ENCODE assay signal across 1 cellular context in the genomic region with DNA sequence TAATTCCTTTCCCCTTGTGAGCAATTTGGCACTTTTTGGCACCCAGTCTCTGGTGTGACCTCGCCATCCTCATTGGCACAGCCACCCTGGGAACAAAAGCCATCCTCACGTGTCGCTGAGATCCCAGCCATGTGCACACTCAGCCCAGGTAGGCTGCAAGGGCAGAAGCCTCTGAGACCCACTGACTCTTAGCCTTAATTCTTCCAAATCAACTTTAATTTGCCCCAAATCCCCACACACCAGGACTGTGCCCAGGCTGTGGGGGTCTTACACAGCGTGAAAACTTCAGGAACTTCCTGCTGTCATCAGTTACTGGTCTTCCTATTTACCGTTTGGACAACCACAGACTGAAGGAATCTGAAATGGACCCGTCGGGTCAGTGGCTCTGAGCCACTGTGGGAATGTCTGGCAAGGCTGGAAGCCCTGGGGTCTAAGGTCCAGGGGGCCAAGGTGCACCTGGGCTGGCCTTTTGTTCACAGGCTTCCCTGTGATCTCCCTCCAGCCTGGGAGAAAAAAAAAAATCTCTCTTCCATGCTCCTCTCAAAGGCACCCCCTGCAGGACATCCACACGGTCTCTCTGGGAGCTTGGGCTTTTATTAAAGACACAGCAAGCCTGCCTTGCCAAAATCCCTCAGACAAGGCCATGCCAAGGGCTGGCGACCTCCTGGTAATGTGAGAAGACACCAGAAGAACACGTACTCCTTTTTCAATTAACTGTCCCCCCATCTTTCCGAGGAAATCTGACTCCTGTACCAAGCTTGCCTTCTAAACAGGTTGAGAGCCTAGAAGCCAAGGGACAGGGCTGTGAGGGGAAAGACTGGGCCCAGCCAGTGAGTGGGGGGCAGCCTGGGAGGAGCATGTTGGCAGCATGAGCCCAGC.
A peak's percentile ranks its signal among the peaks of the same experiment; 100 is the strongest.
TF ChIP-seq lines count a peak whose summit lies in the region.

No MANE protein-coding gene starts in this region.

TF ChIP-seq in HepG2, 621 proteins besides CTCF, POLR2A, EP300 and RAD21 (continued from another document and continues in another):
- TF ChIP-seq ZNF326 (CRISPR knock-in tag; IDR thresholded peaks at IDR 0.05; ENCODE audit: borderline replicate concordance) (no peak), MXI1 (IDR thresholded peaks at IDR 0.05; ENCODE audit: borderline replicate concordance, low read depth, low read length) (peak; percentile 59; the same call in 1 of the 3 replicates), SP5 (CRISPR knock-in tag; IDR thresholded peaks at IDR 0.05; ENCODE audit: borderline replicate concordance, low read depth) (peak; percentile 41; the same call in 1 of the 2 replicates), GFI1 (CRISPR knock-in tag; IDR thresholded peaks at IDR 0.05; ENCODE audit: borderline replicate concordance) (peak; percentile 83; the same call in 1 of the 2 replicates), ZBTB8A (CRISPR knock-in tag; IDR thresholded peaks at IDR 0.05; ENCODE audit: borderline replicate concordance, low read depth) (no peak), ZNF335 (CRISPR knock-in tag; IDR thresholded peaks at IDR 0.05) (no peak), KLF13 (CRISPR knock-in tag; IDR thresholded peaks at IDR 0.05) (0 out of 2 replicates have a peak, but pooled peaks have one; percentile 42), ZNF678 (CRISPR knock-in tag; IDR thresholded peaks at IDR 0.05) (no peak), ZNF430 (CRISPR knock-in tag; IDR thresholded peaks at IDR 0.05) (peak; percentile 38; the same call in 1 of the 2 replicates), KLF15 (CRISPR knock-in tag; IDR thresholded peaks at IDR 0.05; ENCODE audit: borderline replicate concordance) (no peak), TMF1 (CRISPR knock-in tag; IDR thresholded peaks at IDR 0.05; ENCODE audit: low read depth) (no peak), ZNF263 (CRISPR knock-in tag; IDR thresholded peaks at IDR 0.05) (no peak), ZBTB7B (CRISPR knock-in tag; IDR thresholded peaks at IDR 0.05) (peak; percentile 93), ZBTB42 (CRISPR knock-in tag; IDR thresholded peaks at IDR 0.05) (no peak), ZNF569 (CRISPR knock-in tag; IDR thresholded peaks at IDR 0.05; ENCODE audit: borderline replicate concordance) (no peak), RFXAP (CRISPR knock-in tag; IDR thresholded peaks at IDR 0.05; ENCODE audit: borderline replicate concordance) (no peak), ZNF556 (CRISPR knock-in tag; IDR thresholded peaks at IDR 0.05; ENCODE audit: borderline replicate concordance) (peak; percentile 73; the same call in 1 of the 2 replicates), CC2D1A (CRISPR knock-in tag; IDR thresholded peaks at IDR 0.05) (no peak), ZNF549 (CRISPR knock-in tag; IDR thresholded peaks at IDR 0.05) (no peak), HOXD1 (CRISPR knock-in tag; IDR thresholded peaks at IDR 0.05) (no peak), ZNF160 (CRISPR knock-in tag; IDR thresholded peaks at IDR 0.05) (no peak), ESRRA (CRISPR knock-in tag; IDR thresholded peaks at IDR 0.05; ENCODE audit: low read depth) (peak; percentile 82; the same call in 1 of the 2 replicates), RARA (CRISPR knock-in tag; IDR thresholded peaks at IDR 0.05) (peak; percentile 89), NONO (IDR thresholded peaks at IDR 0.05) (no peak), NONO (CRISPR knock-in tag; conservative IDR thresholded peaks at IDR 0.05) (peak; percentile 65; the same call in 1 of the 2 replicates), MAFK (conservative IDR thresholded peaks at IDR 0.05 in 1 of 2, IDR thresholded peaks at IDR 0.05 in 1 of 2; ENCODE audit: low read length in 2 of 2) (no peak), HDAC6 (IDR thresholded peaks at IDR 0.05; ENCODE audit: low read depth, low read length) (no peak), ZNF383 (CRISPR knock-in tag; IDR thresholded peaks at IDR 0.05; ENCODE audit: borderline replicate concordance) (no peak), ZNF619 (CRISPR knock-in tag; IDR thresholded peaks at IDR 0.05) (0 out of 2 replicates have a peak, but pooled peaks have one; percentile 91), ZZZ3 (CRISPR knock-in tag; IDR thresholded peaks at IDR 0.05; ENCODE audit: borderline replicate concordance) (peak; percentile 92; the same call in 1 of the 2 replicates), SMARCE1 (IDR thresholded peaks at IDR 0.05; ENCODE audit: borderline replicate concordance) (no peak), ZNF607 (CRISPR knock-in tag; IDR thresholded peaks at IDR 0.05; ENCODE audit: borderline replicate concordance) (no peak; the same call in 1 of the 2 replicates), ZFP36 (IDR thresholded peaks at IDR 0.05; ENCODE audit: borderline replicate concordance, low read depth, low read length, partially characterized antibody) (no peak), CREB1 (IDR thresholded peaks at IDR 0.05) (no peak), CREB1 (CRISPR knock-in tag; IDR thresholded peaks at IDR 0.05) (no peak)
- TF ChIP-seq, protein P1, sequence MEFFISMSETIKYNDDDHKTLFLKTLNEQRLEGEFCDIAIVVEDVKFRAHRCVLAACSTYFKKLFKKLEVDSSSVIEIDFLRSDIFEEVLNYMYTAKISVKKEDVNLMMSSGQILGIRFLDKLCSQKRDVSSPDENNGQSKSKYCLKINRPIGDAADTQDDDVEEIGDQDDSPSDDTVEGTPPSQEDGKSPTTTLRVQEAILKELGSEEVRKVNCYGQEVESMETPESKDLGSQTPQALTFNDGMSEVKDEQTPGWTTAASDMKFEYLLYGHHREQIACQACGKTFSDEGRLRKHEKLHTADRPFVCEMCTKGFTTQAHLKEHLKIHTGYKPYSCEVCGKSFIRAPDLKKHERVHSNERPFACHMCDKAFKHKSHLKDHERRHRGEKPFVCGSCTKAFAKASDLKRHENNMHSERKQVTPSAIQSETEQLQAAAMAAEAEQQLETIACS (CRISPR knock-in tag; IDR thresholded peaks at IDR 0.05): no peak
- TF ChIP-seq, protein P2, sequence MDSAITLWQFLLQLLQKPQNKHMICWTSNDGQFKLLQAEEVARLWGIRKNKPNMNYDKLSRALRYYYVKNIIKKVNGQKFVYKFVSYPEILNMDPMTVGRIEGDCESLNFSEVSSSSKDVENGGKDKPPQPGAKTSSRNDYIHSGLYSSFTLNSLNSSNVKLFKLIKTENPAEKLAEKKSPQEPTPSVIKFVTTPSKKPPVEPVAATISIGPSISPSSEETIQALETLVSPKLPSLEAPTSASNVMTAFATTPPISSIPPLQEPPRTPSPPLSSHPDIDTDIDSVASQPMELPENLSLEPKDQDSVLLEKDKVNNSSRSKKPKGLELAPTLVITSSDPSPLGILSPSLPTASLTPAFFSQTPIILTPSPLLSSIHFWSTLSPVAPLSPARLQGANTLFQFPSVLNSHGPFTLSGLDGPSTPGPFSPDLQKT (CRISPR knock-in tag; IDR thresholded peaks at IDR 0.05; ENCODE audit: borderline replicate concordance): no peak
- TF ChIP-seq, protein P3, sequence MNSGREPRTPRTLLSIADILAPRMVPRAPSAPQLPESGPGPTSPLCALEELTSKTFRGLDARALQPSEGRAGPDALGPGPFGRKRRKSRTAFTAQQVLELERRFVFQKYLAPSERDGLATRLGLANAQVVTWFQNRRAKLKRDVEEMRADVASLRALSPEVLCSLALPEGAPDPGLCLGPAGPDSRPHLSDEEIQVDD (CRISPR knock-in tag; IDR thresholded peaks at IDR 0.05; ENCODE audit: borderline replicate concordance): no peak
- TF ChIP-seq, protein P4, sequence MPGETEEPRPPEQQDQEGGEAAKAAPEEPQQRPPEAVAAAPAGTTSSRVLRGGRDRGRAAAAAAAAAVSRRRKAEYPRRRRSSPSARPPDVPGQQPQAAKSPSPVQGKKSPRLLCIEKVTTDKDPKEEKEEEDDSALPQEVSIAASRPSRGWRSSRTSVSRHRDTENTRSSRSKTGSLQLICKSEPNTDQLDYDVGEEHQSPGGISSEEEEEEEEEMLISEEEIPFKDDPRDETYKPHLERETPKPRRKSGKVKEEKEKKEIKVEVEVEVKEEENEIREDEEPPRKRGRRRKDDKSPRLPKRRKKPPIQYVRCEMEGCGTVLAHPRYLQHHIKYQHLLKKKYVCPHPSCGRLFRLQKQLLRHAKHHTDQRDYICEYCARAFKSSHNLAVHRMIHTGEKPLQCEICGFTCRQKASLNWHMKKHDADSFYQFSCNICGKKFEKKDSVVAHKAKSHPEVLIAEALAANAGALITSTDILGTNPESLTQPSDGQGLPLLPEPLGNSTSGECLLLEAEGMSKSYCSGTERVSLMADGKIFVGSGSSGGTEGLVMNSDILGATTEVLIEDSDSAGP (CRISPR knock-in tag; IDR thresholded peaks at IDR 0.05; ENCODE audit: borderline replicate concordance): peak; percentile 93
- TF ChIP-seq, protein P5, sequence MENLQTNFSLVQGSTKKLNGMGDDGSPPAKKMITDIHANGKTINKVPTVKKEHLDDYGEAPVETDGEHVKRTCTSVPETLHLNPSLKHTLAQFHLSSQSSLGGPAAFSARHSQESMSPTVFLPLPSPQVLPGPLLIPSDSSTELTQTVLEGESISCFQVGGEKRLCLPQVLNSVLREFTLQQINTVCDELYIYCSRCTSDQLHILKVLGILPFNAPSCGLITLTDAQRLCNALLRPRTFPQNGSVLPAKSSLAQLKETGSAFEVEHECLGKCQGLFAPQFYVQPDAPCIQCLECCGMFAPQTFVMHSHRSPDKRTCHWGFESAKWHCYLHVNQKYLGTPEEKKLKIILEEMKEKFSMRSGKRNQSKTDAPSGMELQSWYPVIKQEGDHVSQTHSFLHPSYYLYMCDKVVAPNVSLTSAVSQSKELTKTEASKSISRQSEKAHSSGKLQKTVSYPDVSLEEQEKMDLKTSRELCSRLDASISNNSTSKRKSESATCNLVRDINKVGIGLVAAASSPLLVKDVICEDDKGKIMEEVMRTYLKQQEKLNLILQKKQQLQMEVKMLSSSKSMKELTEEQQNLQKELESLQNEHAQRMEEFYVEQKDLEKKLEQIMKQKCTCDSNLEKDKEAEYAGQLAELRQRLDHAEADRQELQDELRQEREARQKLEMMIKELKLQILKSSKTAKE (CRISPR knock-in tag; IDR thresholded peaks at IDR 0.05; ENCODE audit: borderline replicate concordance): peak; percentile 81; the same call in 1 of the 2 replicates
- TF ChIP-seq, protein P6, sequence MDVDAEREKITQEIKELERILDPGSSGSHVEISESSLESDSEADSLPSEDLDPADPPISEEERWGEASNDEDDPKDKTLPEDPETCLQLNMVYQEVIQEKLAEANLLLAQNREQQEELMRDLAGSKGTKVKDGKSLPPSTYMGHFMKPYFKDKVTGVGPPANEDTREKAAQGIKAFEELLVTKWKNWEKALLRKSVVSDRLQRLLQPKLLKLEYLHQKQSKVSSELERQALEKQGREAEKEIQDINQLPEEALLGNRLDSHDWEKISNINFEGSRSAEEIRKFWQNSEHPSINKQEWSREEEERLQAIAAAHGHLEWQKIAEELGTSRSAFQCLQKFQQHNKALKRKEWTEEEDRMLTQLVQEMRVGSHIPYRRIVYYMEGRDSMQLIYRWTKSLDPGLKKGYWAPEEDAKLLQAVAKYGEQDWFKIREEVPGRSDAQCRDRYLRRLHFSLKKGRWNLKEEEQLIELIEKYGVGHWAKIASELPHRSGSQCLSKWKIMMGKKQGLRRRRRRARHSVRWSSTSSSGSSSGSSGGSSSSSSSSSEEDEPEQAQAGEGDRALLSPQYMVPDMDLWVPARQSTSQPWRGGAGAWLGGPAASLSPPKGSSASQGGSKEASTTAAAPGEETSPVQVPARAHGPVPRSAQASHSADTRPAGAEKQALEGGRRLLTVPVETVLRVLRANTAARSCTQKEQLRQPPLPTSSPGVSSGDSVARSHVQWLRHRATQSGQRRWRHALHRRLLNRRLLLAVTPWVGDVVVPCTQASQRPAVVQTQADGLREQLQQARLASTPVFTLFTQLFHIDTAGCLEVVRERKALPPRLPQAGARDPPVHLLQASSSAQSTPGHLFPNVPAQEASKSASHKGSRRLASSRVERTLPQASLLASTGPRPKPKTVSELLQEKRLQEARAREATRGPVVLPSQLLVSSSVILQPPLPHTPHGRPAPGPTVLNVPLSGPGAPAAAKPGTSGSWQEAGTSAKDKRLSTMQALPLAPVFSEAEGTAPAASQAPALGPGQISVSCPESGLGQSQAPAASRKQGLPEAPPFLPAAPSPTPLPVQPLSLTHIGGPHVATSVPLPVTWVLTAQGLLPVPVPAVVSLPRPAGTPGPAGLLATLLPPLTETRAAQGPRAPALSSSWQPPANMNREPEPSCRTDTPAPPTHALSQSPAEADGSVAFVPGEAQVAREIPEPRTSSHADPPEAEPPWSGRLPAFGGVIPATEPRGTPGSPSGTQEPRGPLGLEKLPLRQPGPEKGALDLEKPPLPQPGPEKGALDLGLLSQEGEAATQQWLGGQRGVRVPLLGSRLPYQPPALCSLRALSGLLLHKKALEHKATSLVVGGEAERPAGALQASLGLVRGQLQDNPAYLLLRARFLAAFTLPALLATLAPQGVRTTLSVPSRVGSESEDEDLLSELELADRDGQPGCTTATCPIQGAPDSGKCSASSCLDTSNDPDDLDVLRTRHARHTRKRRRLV (CRISPR knock-in tag; IDR thresholded peaks at IDR 0.05): no peak
- TF ChIP-seq, protein P7, sequence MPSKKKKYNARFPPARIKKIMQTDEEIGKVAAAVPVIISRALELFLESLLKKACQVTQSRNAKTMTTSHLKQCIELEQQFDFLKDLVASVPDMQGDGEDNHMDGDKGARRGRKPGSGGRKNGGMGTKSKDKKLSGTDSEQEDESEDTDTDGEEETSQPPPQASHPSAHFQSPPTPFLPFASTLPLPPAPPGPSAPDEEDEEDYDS (CRISPR knock-in tag; IDR thresholded peaks at IDR 0.05): peak; percentile 33; the same call in 1 of the 2 replicates
- TF ChIP-seq, protein P8, sequence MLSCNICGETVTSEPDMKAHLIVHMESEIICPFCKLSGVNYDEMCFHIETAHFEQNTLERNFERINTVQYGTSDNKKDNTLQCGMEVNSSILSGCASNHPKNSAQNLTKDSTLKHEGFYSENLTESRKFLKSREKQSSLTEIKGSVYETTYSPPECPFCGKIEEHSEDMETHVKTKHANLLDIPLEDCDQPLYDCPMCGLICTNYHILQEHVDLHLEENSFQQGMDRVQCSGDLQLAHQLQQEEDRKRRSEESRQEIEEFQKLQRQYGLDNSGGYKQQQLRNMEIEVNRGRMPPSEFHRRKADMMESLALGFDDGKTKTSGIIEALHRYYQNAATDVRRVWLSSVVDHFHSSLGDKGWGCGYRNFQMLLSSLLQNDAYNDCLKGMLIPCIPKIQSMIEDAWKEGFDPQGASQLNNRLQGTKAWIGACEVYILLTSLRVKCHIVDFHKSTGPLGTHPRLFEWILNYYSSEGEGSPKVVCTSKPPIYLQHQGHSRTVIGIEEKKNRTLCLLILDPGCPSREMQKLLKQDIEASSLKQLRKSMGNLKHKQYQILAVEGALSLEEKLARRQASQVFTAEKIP (CRISPR knock-in tag; IDR thresholded peaks at IDR 0.05; ENCODE audit: borderline replicate concordance): no peak
- TF ChIP-seq, protein P9, sequence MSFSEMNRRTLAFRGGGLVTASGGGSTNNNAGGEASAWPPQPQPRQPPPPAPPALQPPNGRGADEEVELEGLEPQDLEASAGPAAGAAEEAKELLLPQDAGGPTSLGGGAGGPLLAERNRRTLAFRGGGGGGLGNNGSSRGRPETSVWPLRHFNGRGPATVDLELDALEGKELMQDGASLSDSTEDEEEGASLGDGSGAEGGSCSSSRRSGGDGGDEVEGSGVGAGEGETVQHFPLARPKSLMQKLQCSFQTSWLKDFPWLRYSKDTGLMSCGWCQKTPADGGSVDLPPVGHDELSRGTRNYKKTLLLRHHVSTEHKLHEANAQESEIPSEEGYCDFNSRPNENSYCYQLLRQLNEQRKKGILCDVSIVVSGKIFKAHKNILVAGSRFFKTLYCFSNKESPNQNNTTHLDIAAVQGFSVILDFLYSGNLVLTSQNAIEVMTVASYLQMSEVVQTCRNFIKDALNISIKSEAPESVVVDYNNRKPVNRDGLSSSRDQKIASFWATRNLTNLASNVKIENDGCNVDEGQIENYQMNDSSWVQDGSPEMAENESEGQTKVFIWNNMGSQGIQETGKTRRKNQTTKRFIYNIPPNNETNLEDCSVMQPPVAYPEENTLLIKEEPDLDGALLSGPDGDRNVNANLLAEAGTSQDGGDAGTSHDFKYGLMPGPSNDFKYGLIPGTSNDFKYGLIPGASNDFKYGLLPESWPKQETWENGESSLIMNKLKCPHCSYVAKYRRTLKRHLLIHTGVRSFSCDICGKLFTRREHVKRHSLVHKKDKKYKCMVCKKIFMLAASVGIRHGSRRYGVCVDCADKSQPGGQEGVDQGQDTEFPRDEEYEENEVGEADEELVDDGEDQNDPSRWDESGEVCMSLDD (CRISPR knock-in tag; IDR thresholded peaks at IDR 0.05; ENCODE audit: borderline replicate concordance): no peak
